ENCODE assay signal across 8 cellular contexts in genomic region chr15:65377105-65377975, GRCh38. TPM values are rescaled to one million over a fixed set of nuclear protein-coding genes. Genes with fewer than 3 reads are reported as not detected.
DNase-seq lines count a peak whose midpoint lies in the region; ATAC-seq and TF ChIP-seq lines count a peak whose summit lies in the region.

No MANE protein-coding gene starts in this region.

- peaks cover 6 to 7% of the 10 kb centered on the region in 2 donors for H3K4me1 ChIP-seq in duodenal mucosa (ENCODE audit: control insufficient read depth in 1 of 2, insufficient read depth in 2 of 2, low read length in 2 of 2)

- H3K36me3 Mint-ChIP-seq in type B pancreatic cell: peaks cover 13% of the 10 kb centered on the region

- no peaks in the 10 kb centered on the region for H3K36me3 ChIP-seq in duodenal mucosa (ENCODE audit: control insufficient read depth in 1 of 2, insufficient read depth in 2 of 2, low read length in 2 of 2)

- H3K9ac ChIP-seq in duodenal mucosa (ENCODE audit: low read depth in 1 of 2, low read length in 2 of 2): no peak overlapping the region

- ATAC-seq in HG03139 (IDR thresholded peaks at IDR 0.05; ENCODE audit: unreplicated experiment) (no peak), HG02885 (IDR thresholded peaks at IDR 0.05; ENCODE audit: poor library complexity, unreplicated experiment) (no peak)

- H3K27ac ChIP-seq in duodenal mucosa (ENCODE audit: low read depth, low read length): no peak overlapping the region

- H3K9me3 Mint-ChIP-seq in type B pancreatic cell: no peaks in the 10 kb centered on the region

- no peak for TF ChIP-seq CTCF in type B pancreatic cell (conservative IDR thresholded peaks at IDR 0.05)

- H3K4me1 Mint-ChIP-seq in type B pancreatic cell (ENCODE audit: unreplicated experiment): peaks cover 52% of the 10 kb centered on the region

- H3K27ac Mint-ChIP-seq in type B pancreatic cell: peak overlapping the region; percentile 72

- H3K9me3 ChIP-seq in duodenal mucosa (ENCODE audit: control insufficient read depth in 1 of 2, low read length in 2 of 2): no peaks in the 10 kb centered on the region

- H3K4me3 ChIP-seq in duodenal mucosa (ENCODE audit: low read depth in 1 of 2, low read length in 2 of 2): peak overlapping the region; percentile 40 to 59

- peaks cover 29% of the 10 kb centered on the region for H3K27me3 Mint-ChIP-seq in type B pancreatic cell

- H3K4me3 Mint-ChIP-seq in type B pancreatic cell: peak overlapping the region; percentile 95

- DNase-seq in Daoy (ENCODE audit: low read depth): peak; percentile 37
- peak; percentile 67 for DNase-seq in NCI-H69 (lab: John Stamatoyannopoulos, UW)
- DNase-seq in lung microvascular endothelial cell (ENCODE audit: low read depth in 2 of 2): peak; percentile 15 to 41
- no peak for DNase-seq in type B pancreatic cell (ENCODE audit: extremely low spot score, unreplicated experiment)
- DNase-seq in stimulated activated naive CD4-positive, alpha-beta T cell treated with Interleukin-2 at 50 U/mL for 16 hours (lab: John Stamatoyannopoulos, UW): no peak

- H3K27me3 ChIP-seq in duodenal mucosa (ENCODE audit: control insufficient read depth in 1 of 2, insufficient read depth in 2 of 2, low read length in 2 of 2): peaks cover 53 to 73% of the 10 kb centered on the region in 2 donors

RNA-seq across cellular contexts. Expression of gene IGDCC3, which starts 0.5 kb away (rescaled TPM):
- total RNA-seq in Daoy (2014; rRNA removed; shearing (Covaris generic)): not detected in 2 replicates
- total RNA-seq in lung microvascular endothelial cell: under 0.01 TPM in 1 of 2 replicates, not detected in the other
- 18.8 and 169 TPM in 2 replicates for total RNA-seq in type B pancreatic cell (ENCODE audit: low replicate concordance)

RNA-seq across cellular contexts. Expression of gene IGDCC4, which starts 45.4 kb away (rescaled TPM):
- total RNA-seq in Daoy (2014; rRNA removed; shearing (Covaris generic)): 0.24 and 0.34 TPM in 2 replicates
- total RNA-seq in lung microvascular endothelial cell: under 0.01 and 0.22 TPM in 2 replicates
- 2.4 and 17.1 TPM in 2 replicates for total RNA-seq in type B pancreatic cell (ENCODE audit: low replicate concordance)

Comparison
In these comparisons a context has a peak if more than half of its experiments do, and no peak if none do; other contexts are left out.
1. DNase-seq: peak in Daoy (single experiment), NCI-H69 (single experiment) and lung microvascular endothelial cell (2 of 2); none in type B pancreatic cell (single experiment) and stimulated activated naive CD4-positive, alpha-beta T cell treated with Interleukin-2 at 50 U/mL for 16 hours (single experiment).
2. RNA of gene IGDCC3, which starts 0.5 kb away (total RNA-seq): 18.8 to 169 TPM in type B pancreatic cell; not detected in Daoy and under 0.01 TPM in lung microvascular endothelial cell; every median in the first group is over 10 times any median in the second.